In genomic region chr1:5981009-5981380, GRCh38 we compare ENCODE assay signal across 26 cellular contexts. TPM values are rescaled to one million over a fixed set of nuclear protein-coding genes. Genes with fewer than 3 reads are reported as not detected.
A peak's percentile ranks its signal among the peaks of the same experiment; 100 is the strongest.
DNase-seq lines count a peak whose midpoint lies in the region; ATAC-seq and TF ChIP-seq lines count a peak whose summit lies in the region.
"Had no signal": no experiment of that assay in that cellular context is flagged by ENCODE, and none has a peak within 500 bp of the region (broad histone marks: within the 10 kb centered on the region; RNA-seq: fewer than 3 reads in every experiment).

No MANE protein-coding gene starts in this region.

- H4K20me1 ChIP-seq in BLaER1 (no peaks in the 10 kb centered on the region), HCT116 (ENCODE audit: insufficient read depth) (no peaks in the 10 kb centered on the region)

- DNase-seq in HCT116 (ENCODE audit: low read depth, low spot score) (no peak), GM19240 (ENCODE audit: insufficient read length, low spot score) (no peak), NCI-H526 (lab: John Stamatoyannopoulos, UW) (no peak), NCI-H1436 (lab: John Stamatoyannopoulos, UW) (no peak), glutamatergic neuron (no peak)
- DNase-seq: activated CD8-positive, alpha-beta memory T cell treated with anti-CD3 and anti-CD28 coated beads, Interleukin-2, amount 50 U/mL, for 4 hours; CD4-positive, alpha-beta memory T cell; DMS153; effector CD4-positive, alpha-beta T cell; GF-D8; GOT3; NCI-H1417 treated with DMSO at 0.1 percent for 48 hours; NCI-H526 treated with DMSO at 0.1 percent for 48 hours; SIG-M5; small intestine; stimulated activated CD4-positive, alpha-beta T cell treated with anti-CD3 and anti-CD28 coated beads, Interleukin-4, amount 100 ng/mL, for 1 hour; transverse colon had no signal

- no peaks in the 10 kb centered on the region for H3K9me2 ChIP-seq in HCT116 (ENCODE audit: insufficient read depth)

- peaks cover 41% of the 10 kb centered on the region for H3K36me3 ChIP-seq in BLaER1
- peaks cover 4 to 15% of the 10 kb centered on the region in 2 experiments; a peak in 2 of 4 replicates for H3K36me3 ChIP-seq in HCT116 (ENCODE audit: control insufficient read depth in 1 of 2, insufficient read depth in 2 of 2, low read length in 2 of 2)
- H3K36me3 ChIP-seq in mesodermal cell (ENCODE audit: control insufficient read depth, insufficient read depth, low read length), result peaks cover 10% of the 10 kb centered on the region
- H3K36me3 ChIP-seq: neutrophil, transverse colon had no signal

- no peaks in the 10 kb centered on the region for H3K79me2 ChIP-seq in HCT116 (ENCODE audit: insufficient read depth, low read length)

- H3K4me1 Mint-ChIP-seq in glutamatergic neuron (ENCODE audit: low read depth, unreplicated experiment), result peaks cover 7% of the 10 kb centered on the region

- TF ChIP-seq POLR2A in HCT116 (IDR thresholded peaks at IDR 0.05; ENCODE audit: borderline replicate concordance, extremely low read depth, insufficient read depth, insufficient read length), result no peak

- RAD21 ChIA-PET in HCT116 (lab: Charles Lee; ENCODE audit: low non-redundant PET in 1 of 2, low total read pairs in 2 of 2, uncharacterized antibody in 2 of 2, unreplicated experiment in 2 of 2), result no interaction called here

- POLR2A ChIA-PET in HCT116 (lab: Charles Lee), result interaction anchor here (1.5 kb wide), 1 partner anchor 11 kb away, joined by 3 read pairs; the partner anchor contains the start of gene NPHP4

- H3K27ac Mint-ChIP-seq in glutamatergic neuron (ENCODE audit: unreplicated experiment), result no peak overlapping the region
- H3K27ac Mint-ChIP-seq: stimulated activated naive CD8-positive, alpha-beta T cell treated with anti-CD3 and anti-CD28 coated beads, Interleukin-15, Interleukin-2, amounts not matched to agents 100 ng/mL and 50 ng/mL, for 24 hours had no signal

- TF ChIP-seq RAD21 in HCT116 (IDR thresholded peaks at IDR 0.05; ENCODE audit: low read depth), result no peak

- no peak overlapping the region for H2AFZ ChIP-seq in HCT116 (ENCODE audit: low read depth, low read length, poor library complexity, severe bottlenecking)

- H3K4me1 ChIP-seq in BLaER1, result peaks cover 67% of the 10 kb centered on the region
- H3K4me1 ChIP-seq in HCT116 (ENCODE audit: control insufficient read depth in 1 of 2, insufficient read depth in 2 of 2, low read length in 2 of 2), result peaks cover 9 to 50% of the 10 kb centered on the region in 2 experiments
- H3K4me1 ChIP-seq in mesodermal cell (ENCODE audit: control insufficient read depth, insufficient read depth, low read length, poor library complexity, severe bottlenecking), result peaks cover 5% of the 10 kb centered on the region
- H3K4me1 ChIP-seq: transverse colon had no signal

- H3K9me3 Mint-ChIP-seq in glutamatergic neuron (ENCODE audit: unreplicated experiment), result peaks cover 1% of the 10 kb centered on the region
- H3K9me3 Mint-ChIP-seq: CD4-positive, alpha-beta memory T cell; central memory CD8-positive, alpha-beta T cell; stimulated activated naive CD8-positive, alpha-beta T cell treated with anti-CD3 and anti-CD28 coated beads, Interleukin-15, Interleukin-2, amounts not matched to agents 100 ng/mL and 50 ng/mL, for 24 hours had no signal

- H3K27ac ChIP-seq in BLaER1, result peak overlapping the region; percentile 76
- H3K27ac ChIP-seq in HCT116 (ENCODE audit: low read depth, low read length), result peak overlapping the region; percentile 10; the same call in 1 of the 2 replicates
- H3K27ac ChIP-seq in cingulate gyrus (ENCODE audit: low read depth, low read length), result peak overlapping the region; percentile 58
- H3K27ac ChIP-seq in mesodermal cell (ENCODE audit: low read depth, low read length, severe bottlenecking), result peak overlapping the region; percentile 54
- H3K27ac ChIP-seq: gastroesophageal sphincter, transverse colon, VCaP had no signal

- intact Hi-C loops in HCT116 (cut with micrococcal nuclease), result no loop called here

- CTCF ChIA-PET in HCT116 (lab: Charles Lee), result interaction anchor here (0.6 to 0.9 kb wide), 2 partner anchors 10 to 53 kb away, joined by 3 read pairs; no protein-coding TSS in a partner anchor

- no peaks in the 10 kb centered on the region for H3K36me3 Mint-ChIP-seq in glutamatergic neuron (ENCODE audit: unreplicated experiment)

- H3K9ac ChIP-seq in BLaER1, result peak overlapping the region; percentile 59; the same call in 1 of the 2 replicates
- H3K9ac ChIP-seq in HCT116 (ENCODE audit: low read length), result 0 out of 2 replicates have a peak overlapping the region, but pooled peaks have one; percentile 5

- 41 to 43% methylated on average over 6 to 7 of the region's 8 CpGs for WGBS in mesodermal cell (ENCODE audit: insufficient coverage in 2 of 2), 2 experiments

- H3K27me3 Mint-ChIP-seq in glutamatergic neuron (ENCODE audit: unreplicated experiment), result peaks cover 5% of the 10 kb centered on the region
- H3K27me3 Mint-ChIP-seq: CD4-positive, alpha-beta memory T cell; central memory CD8-positive, alpha-beta T cell; stimulated activated naive CD8-positive, alpha-beta T cell treated with anti-CD3 and anti-CD28 coated beads, Interleukin-15, Interleukin-2, amounts not matched to agents 100 ng/mL and 50 ng/mL, for 24 hours had no signal

- no TSS peak for BruUV-seq in HCT116 (replicated peaks; lab: Mats Ljungman, UMichigan)

- H3K4me3 ChIP-seq in BLaER1, result peak overlapping the region; percentile 34; the same call in 1 of the 2 replicates
- H3K4me3 ChIP-seq in HCT116 (replicated peaks in 1 of 2; ENCODE audit: low read depth in 1 of 2, low read length in 2 of 2), result no peak overlapping the region
- no peak overlapping the region for H3K4me3 ChIP-seq in mesodermal cell (ENCODE audit: extremely low read depth, insufficient read depth, low read length, poor library complexity, severe bottlenecking)
- H3K4me3 ChIP-seq: gastroesophageal sphincter, transverse colon had no signal

- no peak overlapping the region for H3K4me3 Mint-ChIP-seq in glutamatergic neuron (ENCODE audit: unreplicated experiment)
- H3K4me3 Mint-ChIP-seq: central memory CD8-positive, alpha-beta T cell; stimulated activated naive CD8-positive, alpha-beta T cell treated with anti-CD3 and anti-CD28 coated beads, Interleukin-15, Interleukin-2, amounts not matched to agents 100 ng/mL and 50 ng/mL, for 24 hours had no signal

- H3K9me3 ChIP-seq in BLaER1 (no peaks in the 10 kb centered on the region), HCT116 (ENCODE audit: control insufficient read depth in 1 of 2, insufficient read depth in 1 of 2, low read depth in 1 of 2, low read length in 2 of 2) (no peaks in the 10 kb centered on the region; a peak in 1 of 4 replicates), mesodermal cell (ENCODE audit: control insufficient read depth, low read length) (no peaks in the 10 kb centered on the region)
- H3K9me3 ChIP-seq: gastroesophageal sphincter, neutrophil, transverse colon had no signal

- no peak for ATAC-seq in HCT116
- ATAC-seq: HepG2 had no signal

- TF ChIP-seq CTCF in HCT116 (IDR thresholded peaks at IDR 0.05 in 2 of 3, conservative IDR thresholded peaks at IDR 0.05 in 1 of 3; ENCODE audit: borderline replicate concordance in 1 of 3, insufficient read depth in 1 of 3, low read depth in 2 of 3, low read length in 2 of 3) (no peak), glutamatergic neuron (IDR thresholded peaks at IDR 0.05; ENCODE audit: partially characterized antibody, unreplicated experiment) (no peak)

- H3K4me2 ChIP-seq in BLaER1 (peak overlapping the region; percentile 92), HCT116 (ENCODE audit: low read length) (peak overlapping the region; percentile 62)

- no peaks in the 10 kb centered on the region for H3K27me3 ChIP-seq in BLaER1
- no peaks in the 10 kb centered on the region for H3K27me3 ChIP-seq in HCT116 (ENCODE audit: insufficient read depth, low read length)
- H3K27me3 ChIP-seq: gastroesophageal sphincter, neutrophil, transverse colon had no signal

TF ChIP-seq in HCT116, 20 proteins besides CTCF, POLR2A, EP300 and RAD21:
- TF ChIP-seq CBX3 (IDR thresholded peaks at IDR 0.05; ENCODE audit: low read depth) (no peak), SP1 (IDR thresholded peaks at IDR 0.05; ENCODE audit: low read depth) (no peak), EZH2phosphoT487 (IDR thresholded peaks at IDR 0.05; ENCODE audit: borderline replicate concordance) (no peak), POLR2AphosphoS5 (IDR thresholded peaks at IDR 0.05; ENCODE audit: low read depth, low read length) (no peak), ELF1 (IDR thresholded peaks at IDR 0.05; ENCODE audit: borderline replicate concordance, low read depth) (no peak)

RNA-seq across cellular contexts. Expression of gene NPHP4, which starts 11.2 kb away (rescaled TPM):
- total RNA-seq in HCT116 (2021; ENCODE audit: unreplicated experiment) (20.0 TPM), glutamatergic neuron (ENCODE audit: unreplicated experiment) (28.4 TPM)
- 12.5 and 13.5 TPM in 2 replicates for polyA plus RNA-seq in HCT116 (2012)
- polyA plus RNA-seq in mesodermal cell (2013, experiment 1 of 2), result 9.7 TPM
- 7.3 TPM for polyA plus RNA-seq in mesodermal cell (2013, experiment 2 of 2)

Comparison
In these comparisons a context has a peak if more than half of its experiments do, and no peak if none do; other contexts are left out.
1. H3K27ac ChIP-seq: peak in every context shown above with its lines; median percentile 76 in BLaER1; 58 in cingulate gyrus; 54 in mesodermal cell; 10 in HCT116.